1 cellular context compared by ENCODE assay signal in the genomic region with DNA sequence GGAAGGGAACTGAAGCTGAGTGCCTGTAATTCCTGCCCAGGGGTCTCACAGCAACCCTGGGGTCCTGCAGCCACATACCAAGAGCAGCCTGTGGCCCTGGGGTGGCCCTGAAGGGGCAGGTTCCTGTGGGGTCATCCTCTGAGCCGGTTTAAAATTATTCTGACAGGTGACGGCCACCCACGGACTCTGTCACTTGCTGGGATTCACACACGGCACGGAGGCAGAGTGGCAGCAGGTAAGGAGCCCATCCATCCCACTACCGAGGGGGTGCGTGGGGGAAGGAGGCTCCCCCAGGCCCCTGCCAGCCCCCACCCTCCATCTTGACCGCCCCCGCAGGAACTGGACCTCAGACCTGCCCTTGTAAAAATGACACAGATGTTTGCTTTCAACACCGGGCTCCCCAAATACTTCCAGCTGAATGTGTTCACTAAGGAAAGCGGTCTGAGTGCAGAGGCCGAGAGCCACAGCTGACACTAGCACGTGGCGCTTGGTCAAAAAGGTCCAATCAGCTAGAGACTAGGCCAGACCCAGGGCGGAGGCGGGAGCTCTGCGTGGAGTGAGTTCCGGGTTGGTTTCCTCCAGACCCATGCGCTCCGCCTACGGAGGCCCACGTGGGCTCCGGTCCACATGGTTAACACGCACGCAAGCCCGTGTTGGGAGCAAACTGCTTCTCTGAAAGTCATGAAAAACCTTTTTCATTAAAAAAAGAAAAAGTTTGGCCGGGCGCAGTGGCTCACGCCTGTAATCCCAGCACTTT.
TF ChIP-seq lines count a peak whose summit lies in the region.

No MANE protein-coding gene starts in this region.

TF ChIP-seq in K562, 482 proteins besides CTCF, POLR2A, EP300 and RAD21 (continues in another document):
- TF ChIP-seq NRF1 (conservative IDR thresholded peaks at IDR 0.05 in 1 of 2, IDR thresholded peaks at IDR 0.05 in 1 of 2) (peak in 1 of 2 experiments; percentile 27; a peak in 1 of 4 replicates), SLC30A9 (CRISPR knock-in tag; IDR thresholded peaks at IDR 0.05) (no peak), RBM17 (IDR thresholded peaks at IDR 0.05; ENCODE audit: borderline replicate concordance, low read depth, low read length) (no peak), ZNF79 (CRISPR knock-in tag; IDR thresholded peaks at IDR 0.05; ENCODE audit: low read depth) (no peak), FOXP1 (CRISPR knock-in tag; IDR thresholded peaks at IDR 0.05) (0 out of 2 replicates have a peak, but pooled peaks have one; percentile 39), MECOM (CRISPR knock-in tag; IDR thresholded peaks at IDR 0.05) (no peak), TEAD2 (tag; IDR thresholded peaks at IDR 0.05) (no peak), RAD51 (IDR thresholded peaks at IDR 0.05; ENCODE audit: borderline replicate concordance, low read depth) (peak; percentile 47; the same call in 1 of the 2 replicates), CXXC5 (CRISPR knock-in tag; IDR thresholded peaks at IDR 0.05) (peak; percentile 24; the same call in 1 of the 2 replicates), POLR2G (IDR thresholded peaks at IDR 0.05; ENCODE audit: low read depth, low read length) (peak; percentile 55; the same call in 1 of the 2 replicates), ZNF165 (CRISPR knock-in tag; IDR thresholded peaks at IDR 0.05; ENCODE audit: borderline replicate concordance) (no peak)
- TF ChIP-seq, protein P1, sequence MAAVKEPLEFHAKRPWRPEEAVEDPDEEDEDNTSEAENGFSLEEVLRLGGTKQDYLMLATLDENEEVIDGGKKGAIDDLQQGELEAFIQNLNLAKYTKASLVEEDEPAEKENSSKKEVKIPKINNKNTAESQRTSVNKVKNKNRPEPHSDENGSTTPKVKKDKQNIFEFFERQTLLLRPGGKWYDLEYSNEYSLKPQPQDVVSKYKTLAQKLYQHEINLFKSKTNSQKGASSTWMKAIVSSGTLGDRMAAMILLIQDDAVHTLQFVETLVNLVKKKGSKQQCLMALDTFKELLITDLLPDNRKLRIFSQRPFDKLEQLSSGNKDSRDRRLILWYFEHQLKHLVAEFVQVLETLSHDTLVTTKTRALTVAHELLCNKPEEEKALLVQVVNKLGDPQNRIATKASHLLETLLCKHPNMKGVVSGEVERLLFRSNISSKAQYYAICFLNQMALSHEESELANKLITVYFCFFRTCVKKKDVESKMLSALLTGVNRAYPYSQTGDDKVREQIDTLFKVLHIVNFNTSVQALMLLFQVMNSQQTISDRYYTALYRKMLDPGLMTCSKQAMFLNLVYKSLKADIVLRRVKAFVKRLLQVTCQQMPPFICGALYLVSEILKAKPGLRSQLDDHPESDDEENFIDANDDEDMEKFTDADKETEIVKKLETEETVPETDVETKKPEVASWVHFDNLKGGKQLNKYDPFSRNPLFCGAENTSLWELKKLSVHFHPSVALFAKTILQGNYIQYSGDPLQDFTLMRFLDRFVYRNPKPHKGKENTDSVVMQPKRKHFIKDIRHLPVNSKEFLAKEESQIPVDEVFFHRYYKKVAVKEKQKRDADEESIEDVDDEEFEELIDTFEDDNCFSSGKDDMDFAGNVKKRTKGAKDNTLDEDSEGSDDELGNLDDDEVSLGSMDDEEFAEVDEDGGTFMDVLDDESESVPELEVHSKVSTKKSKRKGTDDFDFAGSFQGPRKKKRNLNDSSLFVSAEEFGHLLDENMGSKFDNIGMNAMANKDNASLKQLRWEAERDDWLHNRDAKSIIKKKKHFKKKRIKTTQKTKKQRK (IDR thresholded peaks at IDR 0.05; ENCODE audit: borderline replicate concordance, low read depth, low read length), result no peak
- TF ChIP-seq, protein P2, sequence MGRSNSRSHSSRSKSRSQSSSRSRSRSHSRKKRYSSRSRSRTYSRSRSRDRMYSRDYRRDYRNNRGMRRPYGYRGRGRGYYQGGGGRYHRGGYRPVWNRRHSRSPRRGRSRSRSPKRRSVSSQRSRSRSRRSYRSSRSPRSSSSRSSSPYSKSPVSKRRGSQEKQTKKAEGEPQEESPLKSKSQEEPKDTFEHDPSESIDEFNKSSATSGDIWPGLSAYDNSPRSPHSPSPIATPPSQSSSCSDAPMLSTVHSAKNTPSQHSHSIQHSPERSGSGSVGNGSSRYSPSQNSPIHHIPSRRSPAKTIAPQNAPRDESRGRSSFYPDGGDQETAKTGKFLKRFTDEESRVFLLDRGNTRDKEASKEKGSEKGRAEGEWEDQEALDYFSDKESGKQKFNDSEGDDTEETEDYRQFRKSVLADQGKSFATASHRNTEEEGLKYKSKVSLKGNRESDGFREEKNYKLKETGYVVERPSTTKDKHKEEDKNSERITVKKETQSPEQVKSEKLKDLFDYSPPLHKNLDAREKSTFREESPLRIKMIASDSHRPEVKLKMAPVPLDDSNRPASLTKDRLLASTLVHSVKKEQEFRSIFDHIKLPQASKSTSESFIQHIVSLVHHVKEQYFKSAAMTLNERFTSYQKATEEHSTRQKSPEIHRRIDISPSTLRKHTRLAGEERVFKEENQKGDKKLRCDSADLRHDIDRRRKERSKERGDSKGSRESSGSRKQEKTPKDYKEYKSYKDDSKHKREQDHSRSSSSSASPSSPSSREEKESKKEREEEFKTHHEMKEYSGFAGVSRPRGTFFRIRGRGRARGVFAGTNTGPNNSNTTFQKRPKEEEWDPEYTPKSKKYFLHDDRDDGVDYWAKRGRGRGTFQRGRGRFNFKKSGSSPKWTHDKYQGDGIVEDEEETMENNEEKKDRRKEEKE (IDR thresholded peaks at IDR 0.05; ENCODE audit: borderline replicate concordance in 1 of 2, control insufficient read depth in 1 of 2, low read depth in 2 of 2, low read length in 1 of 2), result no peak
- TF ChIP-seq, protein P3, sequence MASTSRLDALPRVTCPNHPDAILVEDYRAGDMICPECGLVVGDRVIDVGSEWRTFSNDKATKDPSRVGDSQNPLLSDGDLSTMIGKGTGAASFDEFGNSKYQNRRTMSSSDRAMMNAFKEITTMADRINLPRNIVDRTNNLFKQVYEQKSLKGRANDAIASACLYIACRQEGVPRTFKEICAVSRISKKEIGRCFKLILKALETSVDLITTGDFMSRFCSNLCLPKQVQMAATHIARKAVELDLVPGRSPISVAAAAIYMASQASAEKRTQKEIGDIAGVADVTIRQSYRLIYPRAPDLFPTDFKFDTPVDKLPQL (IDR thresholded peaks at IDR 0.05; ENCODE audit: extremely low read depth, insufficient read length), result no peak
- TF ChIP-seq, protein P4, sequence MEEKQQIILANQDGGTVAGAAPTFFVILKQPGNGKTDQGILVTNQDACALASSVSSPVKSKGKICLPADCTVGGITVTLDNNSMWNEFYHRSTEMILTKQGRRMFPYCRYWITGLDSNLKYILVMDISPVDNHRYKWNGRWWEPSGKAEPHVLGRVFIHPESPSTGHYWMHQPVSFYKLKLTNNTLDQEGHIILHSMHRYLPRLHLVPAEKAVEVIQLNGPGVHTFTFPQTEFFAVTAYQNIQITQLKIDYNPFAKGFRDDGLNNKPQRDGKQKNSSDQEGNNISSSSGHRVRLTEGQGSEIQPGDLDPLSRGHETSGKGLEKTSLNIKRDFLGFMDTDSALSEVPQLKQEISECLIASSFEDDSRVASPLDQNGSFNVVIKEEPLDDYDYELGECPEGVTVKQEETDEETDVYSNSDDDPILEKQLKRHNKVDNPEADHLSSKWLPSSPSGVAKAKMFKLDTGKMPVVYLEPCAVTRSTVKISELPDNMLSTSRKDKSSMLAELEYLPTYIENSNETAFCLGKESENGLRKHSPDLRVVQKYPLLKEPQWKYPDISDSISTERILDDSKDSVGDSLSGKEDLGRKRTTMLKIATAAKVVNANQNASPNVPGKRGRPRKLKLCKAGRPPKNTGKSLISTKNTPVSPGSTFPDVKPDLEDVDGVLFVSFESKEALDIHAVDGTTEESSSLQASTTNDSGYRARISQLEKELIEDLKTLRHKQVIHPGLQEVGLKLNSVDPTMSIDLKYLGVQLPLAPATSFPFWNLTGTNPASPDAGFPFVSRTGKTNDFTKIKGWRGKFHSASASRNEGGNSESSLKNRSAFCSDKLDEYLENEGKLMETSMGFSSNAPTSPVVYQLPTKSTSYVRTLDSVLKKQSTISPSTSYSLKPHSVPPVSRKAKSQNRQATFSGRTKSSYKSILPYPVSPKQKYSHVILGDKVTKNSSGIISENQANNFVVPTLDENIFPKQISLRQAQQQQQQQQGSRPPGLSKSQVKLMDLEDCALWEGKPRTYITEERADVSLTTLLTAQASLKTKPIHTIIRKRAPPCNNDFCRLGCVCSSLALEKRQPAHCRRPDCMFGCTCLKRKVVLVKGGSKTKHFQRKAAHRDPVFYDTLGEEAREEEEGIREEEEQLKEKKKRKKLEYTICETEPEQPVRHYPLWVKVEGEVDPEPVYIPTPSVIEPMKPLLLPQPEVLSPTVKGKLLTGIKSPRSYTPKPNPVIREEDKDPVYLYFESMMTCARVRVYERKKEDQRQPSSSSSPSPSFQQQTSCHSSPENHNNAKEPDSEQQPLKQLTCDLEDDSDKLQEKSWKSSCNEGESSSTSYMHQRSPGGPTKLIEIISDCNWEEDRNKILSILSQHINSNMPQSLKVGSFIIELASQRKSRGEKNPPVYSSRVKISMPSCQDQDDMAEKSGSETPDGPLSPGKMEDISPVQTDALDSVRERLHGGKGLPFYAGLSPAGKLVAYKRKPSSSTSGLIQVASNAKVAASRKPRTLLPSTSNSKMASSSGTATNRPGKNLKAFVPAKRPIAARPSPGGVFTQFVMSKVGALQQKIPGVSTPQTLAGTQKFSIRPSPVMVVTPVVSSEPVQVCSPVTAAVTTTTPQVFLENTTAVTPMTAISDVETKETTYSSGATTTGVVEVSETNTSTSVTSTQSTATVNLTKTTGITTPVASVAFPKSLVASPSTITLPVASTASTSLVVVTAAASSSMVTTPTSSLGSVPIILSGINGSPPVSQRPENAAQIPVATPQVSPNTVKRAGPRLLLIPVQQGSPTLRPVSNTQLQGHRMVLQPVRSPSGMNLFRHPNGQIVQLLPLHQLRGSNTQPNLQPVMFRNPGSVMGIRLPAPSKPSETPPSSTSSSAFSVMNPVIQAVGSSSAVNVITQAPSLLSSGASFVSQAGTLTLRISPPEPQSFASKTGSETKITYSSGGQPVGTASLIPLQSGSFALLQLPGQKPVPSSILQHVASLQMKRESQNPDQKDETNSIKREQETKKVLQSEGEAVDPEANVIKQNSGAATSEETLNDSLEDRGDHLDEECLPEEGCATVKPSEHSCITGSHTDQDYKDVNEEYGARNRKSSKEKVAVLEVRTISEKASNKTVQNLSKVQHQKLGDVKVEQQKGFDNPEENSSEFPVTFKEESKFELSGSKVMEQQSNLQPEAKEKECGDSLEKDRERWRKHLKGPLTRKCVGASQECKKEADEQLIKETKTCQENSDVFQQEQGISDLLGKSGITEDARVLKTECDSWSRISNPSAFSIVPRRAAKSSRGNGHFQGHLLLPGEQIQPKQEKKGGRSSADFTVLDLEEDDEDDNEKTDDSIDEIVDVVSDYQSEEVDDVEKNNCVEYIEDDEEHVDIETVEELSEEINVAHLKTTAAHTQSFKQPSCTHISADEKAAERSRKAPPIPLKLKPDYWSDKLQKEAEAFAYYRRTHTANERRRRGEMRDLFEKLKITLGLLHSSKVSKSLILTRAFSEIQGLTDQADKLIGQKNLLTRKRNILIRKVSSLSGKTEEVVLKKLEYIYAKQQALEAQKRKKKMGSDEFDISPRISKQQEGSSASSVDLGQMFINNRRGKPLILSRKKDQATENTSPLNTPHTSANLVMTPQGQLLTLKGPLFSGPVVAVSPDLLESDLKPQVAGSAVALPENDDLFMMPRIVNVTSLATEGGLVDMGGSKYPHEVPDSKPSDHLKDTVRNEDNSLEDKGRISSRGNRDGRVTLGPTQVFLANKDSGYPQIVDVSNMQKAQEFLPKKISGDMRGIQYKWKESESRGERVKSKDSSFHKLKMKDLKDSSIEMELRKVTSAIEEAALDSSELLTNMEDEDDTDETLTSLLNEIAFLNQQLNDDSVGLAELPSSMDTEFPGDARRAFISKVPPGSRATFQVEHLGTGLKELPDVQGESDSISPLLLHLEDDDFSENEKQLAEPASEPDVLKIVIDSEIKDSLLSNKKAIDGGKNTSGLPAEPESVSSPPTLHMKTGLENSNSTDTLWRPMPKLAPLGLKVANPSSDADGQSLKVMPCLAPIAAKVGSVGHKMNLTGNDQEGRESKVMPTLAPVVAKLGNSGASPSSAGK (IDR thresholded peaks at IDR 0.05), result peak; percentile 67
- TF ChIP-seq, protein P5, sequence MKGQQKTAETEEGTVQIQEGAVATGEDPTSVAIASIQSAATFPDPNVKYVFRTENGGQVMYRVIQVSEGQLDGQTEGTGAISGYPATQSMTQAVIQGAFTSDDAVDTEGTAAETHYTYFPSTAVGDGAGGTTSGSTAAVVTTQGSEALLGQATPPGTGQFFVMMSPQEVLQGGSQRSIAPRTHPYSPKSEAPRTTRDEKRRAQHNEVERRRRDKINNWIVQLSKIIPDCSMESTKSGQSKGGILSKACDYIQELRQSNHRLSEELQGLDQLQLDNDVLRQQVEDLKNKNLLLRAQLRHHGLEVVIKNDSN (CRISPR knock-in tag; IDR thresholded peaks at IDR 0.05), result peak; percentile 88
- TF ChIP-seq, protein P6, sequence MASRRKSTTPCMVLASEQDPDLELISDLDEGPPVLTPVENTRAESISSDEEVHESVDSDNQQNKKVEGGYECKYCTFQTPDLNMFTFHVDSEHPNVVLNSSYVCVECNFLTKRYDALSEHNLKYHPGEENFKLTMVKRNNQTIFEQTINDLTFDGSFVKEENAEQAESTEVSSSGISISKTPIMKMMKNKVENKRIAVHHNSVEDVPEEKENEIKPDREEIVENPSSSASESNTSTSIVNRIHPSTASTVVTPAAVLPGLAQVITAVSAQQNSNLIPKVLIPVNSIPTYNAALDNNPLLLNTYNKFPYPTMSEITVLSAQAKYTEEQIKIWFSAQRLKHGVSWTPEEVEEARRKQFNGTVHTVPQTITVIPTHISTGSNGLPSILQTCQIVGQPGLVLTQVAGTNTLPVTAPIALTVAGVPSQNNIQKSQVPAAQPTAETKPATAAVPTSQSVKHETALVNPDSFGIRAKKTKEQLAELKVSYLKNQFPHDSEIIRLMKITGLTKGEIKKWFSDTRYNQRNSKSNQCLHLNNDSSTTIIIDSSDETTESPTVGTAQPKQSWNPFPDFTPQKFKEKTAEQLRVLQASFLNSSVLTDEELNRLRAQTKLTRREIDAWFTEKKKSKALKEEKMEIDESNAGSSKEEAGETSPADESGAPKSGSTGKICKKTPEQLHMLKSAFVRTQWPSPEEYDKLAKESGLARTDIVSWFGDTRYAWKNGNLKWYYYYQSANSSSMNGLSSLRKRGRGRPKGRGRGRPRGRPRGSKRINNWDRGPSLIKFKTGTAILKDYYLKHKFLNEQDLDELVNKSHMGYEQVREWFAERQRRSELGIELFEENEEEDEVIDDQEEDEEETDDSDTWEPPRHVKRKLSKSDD (conservative IDR thresholded peaks at IDR 0.05; ENCODE audit: low read length), result no peak
- TF ChIP-seq, protein P7, sequence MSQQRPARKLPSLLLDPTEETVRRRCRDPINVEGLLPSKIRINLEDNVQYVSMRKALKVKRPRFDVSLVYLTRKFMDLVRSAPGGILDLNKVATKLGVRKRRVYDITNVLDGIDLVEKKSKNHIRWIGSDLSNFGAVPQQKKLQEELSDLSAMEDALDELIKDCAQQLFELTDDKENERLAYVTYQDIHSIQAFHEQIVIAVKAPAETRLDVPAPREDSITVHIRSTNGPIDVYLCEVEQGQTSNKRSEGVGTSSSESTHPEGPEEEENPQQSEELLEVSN (IDR thresholded peaks at IDR 0.05; ENCODE audit: borderline replicate concordance in 1 of 2, extremely low read depth in 1 of 2, insufficient read depth in 1 of 2, insufficient read length in 1 of 2, low read depth in 1 of 2, low read length in 1 of 2, poor library complexity in 1 of 2, severe bottlenecking in 1 of 2), result peak; percentile 38 to 85
